12 cellular contexts compared by ENCODE assay signal in genomic region chr9:105154723-105155191, GRCh38.
DNase-seq lines count a peak whose midpoint lies in the region; ATAC-seq, FAIRE-seq and TF ChIP-seq lines count a peak whose summit lies in the region.
"Had no signal": no experiment of that assay in that cellular context is flagged by ENCODE, and none has a peak within 500 bp of the region (broad histone marks: within the 10 kb centered on the region; RNA-seq: fewer than 3 reads in every experiment).

No MANE protein-coding gene starts in this region.

- H3K27me3 ChIP-seq in small intestine (ENCODE audit: control insufficient read depth in 2 of 2, insufficient read depth in 2 of 2, low read length in 2 of 2), result no peaks in the 10 kb centered on the region
- H3K27me3 ChIP-seq: suprapubic skin had no signal

- DNase-seq in NOMO-1 (lab: John Stamatoyannopoulos, UW; ENCODE audit: unreplicated experiment in 2 of 2), result peak; percentile 29 to 61
- DNase-seq in NOMO-1 treated with dmso at 0.1 percent for 144 hours (lab: John Stamatoyannopoulos, UW; ENCODE audit: unreplicated experiment), result no peak
- peak; percentile 66 for DNase-seq in RWPE1 (ENCODE audit: low spot score)
- DNase-seq in fibroblast of the aortic adventitia (ENCODE audit: low read depth), result peak; percentile 32
- peak; percentile 15 for DNase-seq in small intestine
- no peak for DNase-seq in NCI-H2227 (lab: John Stamatoyannopoulos, UW; ENCODE audit: unreplicated experiment)
- DNase-seq in putamen (ENCODE audit: low spot score), result no peak
- DNase-seq: nephron progenitor cell; stimulated activated CD4-positive, alpha-beta T cell treated with anti-CD3 and anti-CD28 coated beads, Interleukin-4, amount 100 ng/mL, for 1 hour had no signal

- H3K27ac ChIP-seq in RWPE1, result no peak overlapping the region
- H3K27ac ChIP-seq in small intestine (ENCODE audit: low read depth in 1 of 2, low read length in 1 of 2), result no peak overlapping the region
- H3K27ac ChIP-seq: 22Rv1, suprapubic skin had no signal

- TF ChIP-seq CTCF in RWPE1 (conservative IDR thresholded peaks at IDR 0.05; ENCODE audit: low read depth) (no peak), fibroblast of the aortic adventitia (IDR thresholded peaks at IDR 0.05; ENCODE audit: insufficient read depth, low read length) (no peak)

- WGBS in small intestine, 3 donors, result 59 to 78% (median 65%) methylated on average over 2 of the region's 2 CpGs

- POLR2A ChIA-PET in RWPE1 (lab: Yijun Ruan, JAX; ENCODE audit: low non-redundant PET), result no interaction called here

- H3K4me1 ChIP-seq in small intestine (ENCODE audit: control insufficient read depth in 2 of 2, insufficient read depth in 1 of 2, low read depth in 1 of 2, low read length in 1 of 2), result peaks cover 0 to 2% of the 10 kb centered on the region in 2 donors

- H3K9me3 ChIP-seq in small intestine (ENCODE audit: control insufficient read depth, low read depth), result no peaks in the 10 kb centered on the region
- H3K9me3 ChIP-seq: suprapubic skin had no signal

- CTCF ChIA-PET in RWPE1 (lab: Yijun Ruan, JAX), result interaction anchor here (0.5 to 1.9 kb wide), 3 partner anchors 33 to 292 kb away, joined by 3 to 10 read pairs (median 5); no protein-coding TSS in a partner anchor

- ATAC-seq in GM19324 (IDR thresholded peaks at IDR 0.05; ENCODE audit: low FRiP score, unreplicated experiment), result no peak

- no peak overlapping the region for H3K4me3 ChIP-seq in fibroblast of the aortic adventitia (ENCODE audit: low read depth, low read length)
- no peak overlapping the region for H3K4me3 ChIP-seq in small intestine (ENCODE audit: low read depth in 1 of 2, low read length in 2 of 2)
- H3K4me3 ChIP-seq: suprapubic skin had no signal

- no peak for FAIRE-seq in small intestine (lab: Jason Lieb, UNC)

- H3K36me3 ChIP-seq in small intestine (ENCODE audit: control insufficient read depth in 2 of 2, insufficient read depth in 2 of 2, low read length in 2 of 2), result no peaks in the 10 kb centered on the region
- H3K36me3 ChIP-seq: suprapubic skin had no signal

Comparison
In these comparisons a context has a peak if more than half of its experiments do, and no peak if none do; other contexts are left out.
1. DNase-seq: peak in NOMO-1 (2 of 2), RWPE1 (single experiment), fibroblast of the aortic adventitia (single experiment) and small intestine (single experiment); none in NOMO-1 treated with dmso at 0.1 percent for 144 hours (single experiment), NCI-H2227 (single experiment) and putamen (single experiment).